In genomic region chr3:40505599-40506462, GRCh38 we compare ENCODE assay signal across 8 cellular contexts. TPM values are rescaled to one million over a fixed set of nuclear protein-coding genes. Genes with fewer than 3 reads are reported as not detected.
DNase-seq lines count a peak whose midpoint lies in the region; ATAC-seq and TF ChIP-seq lines count a peak whose summit lies in the region.

ZNF620 (plus strand) TSS chr3:40506039; CDS start chr3:40506353, 314 bp downstream.

- POLR2A ChIA-PET in CD4-positive, alpha-beta T cell (lab: Charles Lee), result interaction anchor here (0.6 to 2.1 kb wide), 8 partner anchors 19 to 693 kb away, joined by 3 to 16 read pairs (median 6); partner anchors contain the start of genes CTNNB1, RPL14, ZNF619 and ZNF621
- POLR2A ChIA-PET in PC-9 (lab: Charles Lee; ENCODE audit: unreplicated experiment), result interaction anchor here (0.7 to 1.0 kb wide), 2 partner anchors 49 to 1201 kb away, joined by 3 to 8 read pairs; no protein-coding TSS in a partner anchor

- no peaks in the 10 kb centered on the region for H3K36me3 ChIP-seq in PC-9 (ENCODE audit: low read depth)

- TF ChIP-seq CTCF in CD4-positive, alpha-beta T cell (IDR thresholded peaks at IDR 0.05), result peak; percentile 31
- TF ChIP-seq CTCF in PC-9 (conservative IDR thresholded peaks at IDR 0.05), result no peak; the same call in 1 of the 2 replicates
- TF ChIP-seq CTCF in fibroblast of pulmonary artery (IDR thresholded peaks at IDR 0.05; ENCODE audit: low read length, missing control alignments), result peak; percentile 38

- peaks cover 3% of the 10 kb centered on the region; the same call in 1 of the 2 replicates for H3F3A ChIP-seq in PC-9 (ENCODE audit: insufficient read depth, low read depth)

- no peaks in the 10 kb centered on the region for H3K9me2 ChIP-seq in PC-9 (ENCODE audit: insufficient read depth)

- BruUV-seq in PC-9 (replicated peaks; lab: Mats Ljungman, UMichigan), result TSS peak; percentile 75

- no peaks in the 10 kb centered on the region for H3K9me3 Mint-ChIP-seq in CD4-positive, alpha-beta T cell
- no peaks in the 10 kb centered on the region for H3K9me3 Mint-ChIP-seq in natural killer cell treated with Interleukin-12 subunit alpha and Interleukin-12 subunit beta and Interleukin-15 and Interleukin-18, amount 100 ng/mL, for 72 hours
- H3K9me3 Mint-ChIP-seq in stimulated activated naive CD8-positive, alpha-beta T cell treated with anti-CD3 and anti-CD28 coated beads, Interleukin-15, Interleukin-2, amounts not matched to agents 100 ng/mL and 50 ng/mL, for 24 hours, result no peaks in the 10 kb centered on the region

- no peaks in the 10 kb centered on the region for H3K27me3 ChIP-seq in CD4-positive, alpha-beta T cell (ENCODE audit: control insufficient read depth, insufficient read depth, low read length)
- no peaks in the 10 kb centered on the region for H3K27me3 ChIP-seq in PC-9 (ENCODE audit: insufficient read depth, low read depth)

- H3K36me3 Mint-ChIP-seq in CD4-positive, alpha-beta T cell (ENCODE audit: low read depth), result peaks cover 4% of the 10 kb centered on the region
- no peaks in the 10 kb centered on the region for H3K36me3 Mint-ChIP-seq in natural killer cell treated with Interleukin-12 subunit alpha and Interleukin-12 subunit beta and Interleukin-15 and Interleukin-18, amount 100 ng/mL, for 72 hours
- H3K36me3 Mint-ChIP-seq in stimulated activated naive CD8-positive, alpha-beta T cell treated with anti-CD3 and anti-CD28 coated beads, Interleukin-15, Interleukin-2, amounts not matched to agents 100 ng/mL and 50 ng/mL, for 24 hours (ENCODE audit: low read depth), result peaks cover 21% of the 10 kb centered on the region

- H2AFZ ChIP-seq in PC-9, result peak within 1 kb of the TSS; percentile 92

- intact Hi-C loops in CD4-positive, alpha-beta T cell (cut with DNase I, micrococcal nuclease), result no loop called here
- intact Hi-C loops in PC-9 (cut with micrococcal nuclease; ENCODE audit: unreplicated experiment), result loop anchor here (1.0 kb wide), 2 partner anchors 18 to 29 kb away; partner anchors contain the start of genes ZNF619 and ZNF621

- peak; percentile 69 for ATAC-seq in CD4-positive, alpha-beta T cell (ENCODE audit: poor library complexity)
- ATAC-seq in GM19438 (IDR thresholded peaks at IDR 0.05; ENCODE audit: low read depth, unreplicated experiment), result peak; percentile 87
- ATAC-seq in natural killer cell treated with Interleukin-12 subunit alpha and Interleukin-12 subunit beta and Interleukin-15 and Interleukin-18, amount 100 ng/mL, for 72 hours, result peak; percentile 86

- DNase-seq in CD4-positive, alpha-beta T cell, result peak; percentile 5 to 58 (median 28)
- peak; percentile 30 for DNase-seq in HS-27A (ENCODE audit: low read depth)
- peak; percentile 40 to 73 for DNase-seq in PC-9
- DNase-seq in activated T-helper 1 cell treated with anti-CD3 and anti-CD28 coated beads, Interleukin-2, amount 50 U/mL, for 16 hours (ENCODE audit: low read depth in 1 of 2, low spot score in 1 of 2), result peak; percentile 12 to 25
- DNase-seq in fibroblast of pulmonary artery (ENCODE audit: low read depth), result peak; percentile 65
- DNase-seq in natural killer cell treated with Interleukin-12 subunit alpha and Interleukin-12 subunit beta and Interleukin-15 and Interleukin-18, amount 100 ng/mL, for 72 hours (ENCODE audit: low spot score), result peak; percentile 75

- no peaks in the 10 kb centered on the region for H4K20me1 ChIP-seq in PC-9 (ENCODE audit: insufficient read depth)

- peak within 1 kb of the TSS; percentile 83 for H3K4me2 ChIP-seq in PC-9

- H3K4me1 ChIP-seq in PC-9 (replicated peaks; ENCODE audit: insufficient read depth), result peaks cover 19% of the 10 kb centered on the region

- no peak within 1 kb of the TSS for H3K27ac ChIP-seq in CD4-positive, alpha-beta T cell (ENCODE audit: low read depth, low read length)
- H3K27ac ChIP-seq in PC-9, result no peak within 1 kb of the TSS

- no peaks in the 10 kb centered on the region for H3K79me2 ChIP-seq in PC-9 (ENCODE audit: low read depth)

- H3K4me3 Mint-ChIP-seq in CD4-positive, alpha-beta T cell, result peak within 1 kb of the TSS; percentile 97
- peak within 1 kb of the TSS; percentile 88 for H3K4me3 Mint-ChIP-seq in natural killer cell treated with Interleukin-12 subunit alpha and Interleukin-12 subunit beta and Interleukin-15 and Interleukin-18, amount 100 ng/mL, for 72 hours
- H3K4me3 Mint-ChIP-seq in stimulated activated naive CD8-positive, alpha-beta T cell treated with anti-CD3 and anti-CD28 coated beads, Interleukin-15, Interleukin-2, amounts not matched to agents 100 ng/mL and 50 ng/mL, for 24 hours, result peak within 1 kb of the TSS; percentile 91

- peak within 1 kb of the TSS; percentile 70 for H3K4me3 ChIP-seq in PC-9
- H3K4me3 ChIP-seq in fibroblast of pulmonary artery (replicated peaks; ENCODE audit: low read depth, low read length), result peak within 1 kb of the TSS; percentile 68

- H3K27me3 Mint-ChIP-seq in CD4-positive, alpha-beta T cell, result no peaks in the 10 kb centered on the region
- H3K27me3 Mint-ChIP-seq in natural killer cell treated with Interleukin-12 subunit alpha and Interleukin-12 subunit beta and Interleukin-15 and Interleukin-18, amount 100 ng/mL, for 72 hours, result no peaks in the 10 kb centered on the region
- H3K27me3 Mint-ChIP-seq in stimulated activated naive CD8-positive, alpha-beta T cell treated with anti-CD3 and anti-CD28 coated beads, Interleukin-15, Interleukin-2, amounts not matched to agents 100 ng/mL and 50 ng/mL, for 24 hours, result no peaks in the 10 kb centered on the region

- peaks cover 23% of the 10 kb centered on the region for H3K4me1 Mint-ChIP-seq in CD4-positive, alpha-beta T cell (ENCODE audit: low read depth)
- peaks cover 15 to 20% of the 10 kb centered on the region in 2 donors for H3K4me1 Mint-ChIP-seq in natural killer cell treated with Interleukin-12 subunit alpha and Interleukin-12 subunit beta and Interleukin-15 and Interleukin-18, amount 100 ng/mL, for 72 hours (ENCODE audit: low read depth in 2 of 2)
- peaks cover 27% of the 10 kb centered on the region for H3K4me1 Mint-ChIP-seq in stimulated activated naive CD8-positive, alpha-beta T cell treated with anti-CD3 and anti-CD28 coated beads, Interleukin-15, Interleukin-2, amounts not matched to agents 100 ng/mL and 50 ng/mL, for 24 hours (ENCODE audit: low read depth)

- no peaks in the 10 kb centered on the region for H3K9me3 ChIP-seq in CD4-positive, alpha-beta T cell (ENCODE audit: control insufficient read depth, low read length)
- no peaks in the 10 kb centered on the region for H3K9me3 ChIP-seq in PC-9 (ENCODE audit: insufficient read depth, low read depth)

- CTCF ChIA-PET in CD4-positive, alpha-beta T cell (lab: Charles Lee), result interaction anchor here (0.6 to 1.9 kb wide), 6 partner anchors 10 to 197 kb away, joined by 3 to 6 read pairs (median 4); partner anchors contain the start of genes EIF1B, RPL14 and ZNF619
- CTCF ChIA-PET in PC-9 (lab: Charles Lee), result no interaction called here

- peak within 1 kb of the TSS; percentile 70 for H3K27ac Mint-ChIP-seq in CD4-positive, alpha-beta T cell
- peak within 1 kb of the TSS; percentile 69 to 80 for H3K27ac Mint-ChIP-seq in natural killer cell treated with Interleukin-12 subunit alpha and Interleukin-12 subunit beta and Interleukin-15 and Interleukin-18, amount 100 ng/mL, for 72 hours
- peak within 1 kb of the TSS; percentile 91 for H3K27ac Mint-ChIP-seq in stimulated activated naive CD8-positive, alpha-beta T cell treated with anti-CD3 and anti-CD28 coated beads, Interleukin-15, Interleukin-2, amounts not matched to agents 100 ng/mL and 50 ng/mL, for 24 hours

RNA-seq across cellular contexts. Expression of gene ZNF620, which starts in this region (rescaled TPM):
- total RNA-seq in CD4-positive, alpha-beta T cell, result 1 to 10 TPM in 1 of 2 experiments, under 1 TPM in 1; 0.82 to 1.0 TPM
- total RNA-seq in PC-9 (2021), result 4.1 and 4.7 TPM in 2 replicates
- 1 to 10 TPM; 4.6 to 6.2 TPM for total RNA-seq in natural killer cell treated with Interleukin-12 subunit alpha and Interleukin-12 subunit beta and Interleukin-15 and Interleukin-18, amount 100 ng/mL, for 72 hours

Comparison
In these comparisons a context has a peak if more than half of its experiments do, and no peak if none do; other contexts are left out.
1. DNase-seq: peak in every context shown above with its lines; median percentile 75 in natural killer cell treated with Interleukin-12 subunit alpha and Interleukin-12 subunit beta and Interleukin-15 and Interleukin-18, amount 100 ng/mL, for 72 hours; 65 in fibroblast of pulmonary artery; 56 in PC-9; 30 in HS-27A; 28 in CD4-positive, alpha-beta T cell; 18 in activated T-helper 1 cell treated with anti-CD3 and anti-CD28 coated beads, Interleukin-2, amount 50 U/mL, for 16 hours.